Comparison of ENCODE assay signal across 8 cellular contexts in the genomic region with DNA sequence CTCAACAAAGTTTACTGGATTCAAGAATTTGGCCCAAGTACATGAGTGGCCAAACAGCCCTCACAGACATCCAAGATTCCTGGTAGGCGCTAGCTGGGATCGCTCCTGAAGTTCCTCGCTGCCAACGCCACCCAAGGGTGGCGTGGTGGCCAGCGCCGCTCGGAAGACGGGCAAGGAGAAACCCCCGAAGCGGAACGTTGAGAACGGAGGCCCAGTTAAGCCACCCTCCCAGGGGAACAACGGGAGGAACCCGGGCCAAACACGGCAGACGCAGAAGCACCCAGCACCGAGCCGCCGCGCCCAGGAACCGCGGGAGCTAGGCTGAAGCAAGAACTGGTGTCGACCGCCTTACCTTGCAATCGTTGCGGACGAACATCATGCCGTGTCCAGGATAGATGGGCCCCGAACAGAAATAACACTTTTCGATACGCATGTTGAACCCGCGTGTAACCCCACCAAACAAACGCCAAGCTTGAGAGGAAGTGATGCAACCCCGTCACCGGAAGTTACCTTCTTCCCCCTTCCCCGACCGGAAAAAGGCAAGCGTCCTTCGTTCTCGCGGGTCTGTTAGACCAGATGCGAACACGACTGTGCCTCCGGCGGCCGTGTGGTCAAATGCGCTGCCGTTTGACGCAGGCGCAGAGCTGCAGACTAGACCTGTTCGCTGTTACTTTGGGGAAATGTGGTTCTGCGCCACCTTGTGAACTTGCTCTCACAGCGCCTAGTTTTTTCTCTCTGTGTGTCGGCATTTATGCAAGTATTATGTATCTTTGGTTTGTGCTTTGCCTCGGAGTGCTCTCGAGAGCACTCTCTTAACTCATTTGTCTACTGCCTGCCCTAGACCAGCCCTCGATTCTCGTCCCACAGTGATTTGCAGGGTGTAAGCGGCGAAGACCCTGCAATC. TPM values are rescaled to one million over a fixed set of nuclear protein-coding genes. Genes with fewer than 3 reads are reported as not detected.
DNase-seq lines count a peak whose midpoint lies in the region; ATAC-seq and TF ChIP-seq lines count a peak whose summit lies in the region.

A gene (minus strand): TSS at position 484 of the 904 bp plus-strand sequence. CDS start 51 bp downstream, at position 433.

- TF ChIP-seq CTCF in AG09319 (IDR thresholded peaks at IDR 0.05; ENCODE audit: low read depth, low read length): peak; percentile 43
- TF ChIP-seq CTCF in activated B cell treated with CpG ODN at 0.5 μM for 24 hours (IDR thresholded peaks at IDR 0.05): no peak

- no peak within 1 kb of the TSS for H3K4me3 Mint-ChIP-seq in activated B cell treated with CpG ODN at 0.5 μM for 24 hours
- no peak within 1 kb of the TSS for H3K4me3 Mint-ChIP-seq in central memory CD8-positive, alpha-beta T cell

- peaks cover 21% of the 10 kb centered on the region for H3K36me3 Mint-ChIP-seq in activated B cell treated with CpG ODN at 0.5 μM for 24 hours (ENCODE audit: low read depth)
- H3K36me3 Mint-ChIP-seq in central memory CD8-positive, alpha-beta T cell (ENCODE audit: insufficient read depth): peaks cover 17% of the 10 kb centered on the region

- peaks cover 2% of the 10 kb centered on the region for H3K9me3 Mint-ChIP-seq in activated B cell treated with CpG ODN at 0.5 μM for 24 hours
- H3K9me3 Mint-ChIP-seq in central memory CD8-positive, alpha-beta T cell: no peaks in the 10 kb centered on the region

- H3K27me3 Mint-ChIP-seq in activated B cell treated with CpG ODN at 0.5 μM for 24 hours: no peaks in the 10 kb centered on the region
- H3K27me3 Mint-ChIP-seq in central memory CD8-positive, alpha-beta T cell: no peaks in the 10 kb centered on the region

- in situ Hi-C loops in GM18951 (cut with MboI; ENCODE audit: low sequenced_read_pairs, unreplicated experiment): no loop called here

- TF ChIP-seq POLR2A in GM18951 (IDR thresholded peaks at IDR 0.05; ENCODE audit: extremely low read depth, insufficient read depth, insufficient read length): peak; percentile 92

- DNase-seq in AG09319 (ENCODE audit: extremely low read depth, low read depth): peak; percentile 96
- peak; percentile 100 for DNase-seq in NCI-H226
- peak; percentile 84 for DNase-seq in activated B cell treated with CpG ODN at 0.5 μM for 24 hours
- DNase-seq in central memory CD8-positive, alpha-beta T cell (ENCODE audit: low spot score in 2 of 2): peak; percentile 84 to 94
- DNase-seq in iris pigment epithelial cell (ENCODE audit: low read depth): peak; percentile 99
- DNase-seq in stimulated activated CD4-positive, alpha-beta T cell treated with anti-CD3 and anti-CD28 coated beads, Interleukin-12 subunit alpha, Interleukin-12 subunit beta, amount 100 ng/mL, for 24 hours (ENCODE audit: low read depth in 2 of 2): peak; percentile 91 to 93

- H3K4me1 Mint-ChIP-seq in activated B cell treated with CpG ODN at 0.5 μM for 24 hours: peaks cover 9% of the 10 kb centered on the region
- H3K4me1 Mint-ChIP-seq in central memory CD8-positive, alpha-beta T cell: peaks cover 21% of the 10 kb centered on the region

- ATAC-seq in HG03196 (IDR thresholded peaks at IDR 0.05; ENCODE audit: unreplicated experiment) (peak; percentile 97), activated B cell treated with CpG ODN at 0.5 μM for 24 hours (ENCODE audit: low read depth) (peak; percentile 95)
- peak; percentile 92 for ATAC-seq in central memory CD8-positive, alpha-beta T cell (replicated peaks; ENCODE audit: extremely low read depth, poor library complexity, severe bottlenecking)

- CTCF ChIA-PET in activated B cell treated with CpG ODN at 0.5 μM for 24 hours (lab: Charles Lee): interaction anchor here (0.9 to 2.2 kb wide), 6 partner anchors 22 to 238 kb away, joined by 3 to 7 read pairs (median 4); a partner anchor contains a TSS

- intact Hi-C loops in activated B cell treated with CpG ODN at 0.5 μM for 24 hours (cut with micrococcal nuclease): loop anchor here (1.0 to 5.0 kb wide), 8 partner anchors 8 to 446 kb away; a partner anchor contains a TSS

- POLR2A ChIA-PET in activated B cell treated with CpG ODN at 0.5 μM for 24 hours (lab: Charles Lee): interaction anchor here (0.5 to 2.4 kb wide), 10 partner anchors 11 to 211 kb away, joined by 3 to 33 read pairs (median 4); a partner anchor contains a TSS

- no peak within 1 kb of the TSS for H3K27ac Mint-ChIP-seq in activated B cell treated with CpG ODN at 0.5 μM for 24 hours
- H3K27ac Mint-ChIP-seq in central memory CD8-positive, alpha-beta T cell (ENCODE audit: low read depth): no peak within 1 kb of the TSS

RNA-seq across cellular contexts. Expression of the gene that starts here (rescaled TPM):
- 90.0 and 99.5 TPM in 2 replicates for total RNA-seq in activated B cell treated with CpG ODN at 0.5 μM for 24 hours

Comparison
In these comparisons a context has a peak if more than half of its experiments do, and no peak if none do; other contexts are left out.
1. Peak in every context shown above with its lines: DNase-seq and ATAC-seq.